In genomic region chr19:36850646-36851442, GRCh38 we compare ENCODE assay signal across 1 cellular context.
TF ChIP-seq lines count a peak whose summit lies in the region.

Gene ZNF345 (plus strand): TSS chr19:36850876. CDS start chr19:36876831, 25,955 bp downstream.

TF ChIP-seq in HepG2, 621 proteins besides CTCF, POLR2A, EP300 and RAD21 (continued from another document and continues in another):
- TF ChIP-seq ZUFSP (CRISPR knock-in tag; IDR thresholded peaks at IDR 0.05; ENCODE audit: borderline replicate concordance): no peak
- TF ChIP-seq KLF9 (CRISPR knock-in tag; IDR thresholded peaks at IDR 0.05; ENCODE audit: low read depth): no peak
- TF ChIP-seq ZNF329 (CRISPR knock-in tag; IDR thresholded peaks at IDR 0.05; ENCODE audit: low read depth): no peak
- no peak for TF ChIP-seq ZNF331 (CRISPR knock-in tag; IDR thresholded peaks at IDR 0.05)
- TF ChIP-seq AKAP8 (CRISPR knock-in tag; IDR thresholded peaks at IDR 0.05): no peak
- 0 out of 2 replicates have a peak, but pooled peaks have one; percentile 11 for TF ChIP-seq HINFP (CRISPR knock-in tag; IDR thresholded peaks at IDR 0.05; ENCODE audit: low read depth)
- TF ChIP-seq PCBP2 (optimal IDR thresholded peaks at IDR 0.05; ENCODE audit: low read depth, low read length, poor library complexity, severe bottlenecking): no peak
- no peak for TF ChIP-seq SNAPC4 (CRISPR knock-in tag; IDR thresholded peaks at IDR 0.05)
- no peak for TF ChIP-seq CREB1 (IDR thresholded peaks at IDR 0.05)
- 0 out of 2 replicates have a peak, but pooled peaks have one; percentile 40 for TF ChIP-seq CREB1 (CRISPR knock-in tag; IDR thresholded peaks at IDR 0.05)
- TF ChIP-seq ATRX (CRISPR knock-in tag; IDR thresholded peaks at IDR 0.05; ENCODE audit: borderline replicate concordance): no peak
- TF ChIP-seq ZNF280B (CRISPR knock-in tag; IDR thresholded peaks at IDR 0.05; ENCODE audit: borderline replicate concordance): peak; percentile 49; the same call in 1 of the 2 replicates
- no peak for TF ChIP-seq ZNF256 (CRISPR knock-in tag; conservative IDR thresholded peaks at IDR 0.05)
- 0 out of 2 replicates have a peak, but pooled peaks have one; percentile 63 for TF ChIP-seq ZNF556 (CRISPR knock-in tag; IDR thresholded peaks at IDR 0.05; ENCODE audit: borderline replicate concordance)
- no peak for TF ChIP-seq RXRB (CRISPR knock-in tag; IDR thresholded peaks at IDR 0.05; ENCODE audit: borderline replicate concordance)
- no peak for TF ChIP-seq HIC2 (CRISPR knock-in tag; IDR thresholded peaks at IDR 0.05; ENCODE audit: low read depth)
- no peak; the same call in 1 of the 2 replicates for TF ChIP-seq HMGXB3 (CRISPR knock-in tag; IDR thresholded peaks at IDR 0.05; ENCODE audit: borderline replicate concordance)
- no peak for TF ChIP-seq ZC3H13 (CRISPR knock-in tag; IDR thresholded peaks at IDR 0.05)
- no peak for TF ChIP-seq SMAD9 (CRISPR knock-in tag; IDR thresholded peaks at IDR 0.05)
- TF ChIP-seq RFX5 (IDR thresholded peaks at IDR 0.05; ENCODE audit: low read depth, low read length): no peak
- TF ChIP-seq ATF4 (CRISPR knock-in tag; IDR thresholded peaks at IDR 0.05): no peak; a peak in 1 of 4 replicates
- TF ChIP-seq BHLHE40 (IDR thresholded peaks at IDR 0.05; ENCODE audit: low read length): no peak
- no peak for TF ChIP-seq PRPF4 (IDR thresholded peaks at IDR 0.05; ENCODE audit: low read depth, low read length, poor library complexity, severe bottlenecking)
- no peak for TF ChIP-seq GATA4 (IDR thresholded peaks at IDR 0.05; ENCODE audit: borderline replicate concordance, low read depth)
- TF ChIP-seq JUN (CRISPR knock-in tag; IDR thresholded peaks at IDR 0.05): no peak
- TF ChIP-seq ZNF124 (CRISPR knock-in tag; IDR thresholded peaks at IDR 0.05): no peak
- TF ChIP-seq PITX1 (CRISPR knock-in tag; IDR thresholded peaks at IDR 0.05): no peak
- no peak for TF ChIP-seq HES4 (CRISPR knock-in tag; IDR thresholded peaks at IDR 0.05; ENCODE audit: borderline replicate concordance)
- TF ChIP-seq BCL6 (CRISPR knock-in tag; IDR thresholded peaks at IDR 0.05): no peak
- no peak for TF ChIP-seq ZNF121 (CRISPR knock-in tag; IDR thresholded peaks at IDR 0.05)
- TF ChIP-seq ZNF670 (CRISPR knock-in tag; IDR thresholded peaks at IDR 0.05; ENCODE audit: borderline replicate concordance): 0 out of 2 replicates have a peak, but pooled peaks have one; percentile 46
- TF ChIP-seq MXD3 (CRISPR knock-in tag; IDR thresholded peaks at IDR 0.05): no peak
- TF ChIP-seq ESRRA (CRISPR knock-in tag; IDR thresholded peaks at IDR 0.05; ENCODE audit: low read depth): no peak
- no peak for TF ChIP-seq SOX13 (IDR thresholded peaks at IDR 0.05)
- TF ChIP-seq SOX13 (CRISPR knock-in tag; conservative IDR thresholded peaks at IDR 0.05 in 1 of 2, IDR thresholded peaks at IDR 0.05 in 1 of 2): no peak
- TF ChIP-seq ZNF207 (IDR thresholded peaks at IDR 0.05; ENCODE audit: borderline replicate concordance): no peak
- TF ChIP-seq STAG1 (CRISPR knock-in tag; IDR thresholded peaks at IDR 0.05): 0 out of 2 replicates have a peak, but pooled peaks have one; percentile 7
- TF ChIP-seq ZNF772 (CRISPR knock-in tag; IDR thresholded peaks at IDR 0.05): no peak
- TF ChIP-seq FOXP1 (IDR thresholded peaks at IDR 0.05): no peak
- no peak for TF ChIP-seq FOXP1 (CRISPR knock-in tag; IDR thresholded peaks at IDR 0.05)
- no peak for TF ChIP-seq JUND (CRISPR knock-in tag; IDR thresholded peaks at IDR 0.05)
- TF ChIP-seq ZNF276 (CRISPR knock-in tag; IDR thresholded peaks at IDR 0.05; ENCODE audit: low read depth): no peak
